ENCODE assay signal across 29 cellular contexts in the genomic region with DNA sequence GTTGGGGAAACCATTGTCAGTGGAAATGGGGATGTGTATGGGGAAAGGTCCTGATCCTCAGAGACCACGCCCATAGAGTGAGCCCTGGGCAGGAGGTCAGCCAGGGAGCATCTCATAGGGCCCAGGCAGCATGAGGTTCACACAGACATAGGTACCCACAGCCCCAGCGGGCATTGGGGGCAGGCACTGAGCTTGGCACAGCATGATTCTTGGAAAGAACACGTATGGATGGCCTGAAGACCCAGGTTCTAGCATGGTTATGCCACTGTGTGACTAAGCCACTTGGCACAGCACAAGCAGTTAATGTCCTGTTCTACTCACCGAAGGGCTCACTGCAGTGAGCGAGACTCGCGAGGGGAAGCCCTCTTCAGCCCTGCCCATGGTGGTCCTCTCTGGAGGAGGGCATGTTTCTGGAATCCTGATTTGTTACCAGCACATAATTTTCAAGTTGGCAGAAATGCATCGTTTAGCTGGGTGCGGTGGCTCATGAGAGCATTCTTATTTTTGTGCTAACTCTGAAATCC.
DNase-seq lines count a peak whose midpoint lies in the region; ATAC-seq, FAIRE-seq and TF ChIP-seq lines count a peak whose summit lies in the region.
"Had no signal": no experiment of that assay in that cellular context is flagged by ENCODE, and none has a peak within 500 bp of the region (broad histone marks: within the 10 kb centered on the region; RNA-seq: fewer than 3 reads in every experiment).

No MANE protein-coding gene starts in this region.

- H3K36me3 Mint-ChIP-seq in astrocyte (ENCODE audit: low read depth, unreplicated experiment) (peaks cover 10% of the 10 kb centered on the region), nephron (ENCODE audit: low read depth) (peaks cover 10% of the 10 kb centered on the region)
- H3K36me3 Mint-ChIP-seq: activated naive CD4-positive, alpha-beta T cell treated with anti-CD3 and anti-CD28 coated beads, Interleukin-2, amount 50 U/mL, for 72 hours had no signal

- no peaks in the 10 kb centered on the region for H3K9me3 ChIP-seq in astrocyte (ENCODE audit: insufficient read depth, low read depth, low read length)
- H3K9me3 ChIP-seq in spleen, result no peaks in the 10 kb centered on the region
- H3K9me3 ChIP-seq: ascending aorta, gastrocnemius medialis had no signal

- H3K79me2 ChIP-seq in astrocyte (ENCODE audit: insufficient read depth, low read length), result no peaks in the 10 kb centered on the region

- no peaks in the 10 kb centered on the region for H4K20me1 ChIP-seq in astrocyte (ENCODE audit: insufficient read depth, low read length)

- H2AFZ ChIP-seq in astrocyte (ENCODE audit: low read depth, low read length), result no peak overlapping the region

- no peaks in the 10 kb centered on the region for H3K27me3 Mint-ChIP-seq in astrocyte (ENCODE audit: low read depth, unreplicated experiment)
- H3K27me3 Mint-ChIP-seq in nephron (ENCODE audit: low read depth), result peaks cover 4% of the 10 kb centered on the region
- H3K27me3 Mint-ChIP-seq: CD8-positive, alpha-beta memory T cell; stimulated activated naive CD8-positive, alpha-beta T cell treated with anti-CD3 and anti-CD28 coated beads, Interleukin-15, Interleukin-2, amounts not matched to agents 100 ng/mL and 50 ng/mL, for 24 hours had no signal

- H3K4me1 ChIP-seq in astrocyte (ENCODE audit: insufficient read depth, low read length) (peaks cover 42% of the 10 kb centered on the region), spleen (peaks cover 8 to 48% (median 34%) of the 10 kb centered on the region in 6 donors)

- H3K27ac Mint-ChIP-seq in astrocyte (ENCODE audit: unreplicated experiment) (peak overlapping the region; percentile 53), nephron (peak overlapping the region in 1 of 3 experiments; percentile 41)
- H3K27ac Mint-ChIP-seq: activated naive CD4-positive, alpha-beta T cell treated with anti-CD3 and anti-CD28 coated beads, Interleukin-2, amount 50 U/mL, for 72 hours; activated T-helper 1 cell treated with anti-CD3 and anti-CD28 coated beads, Interleukin-12 subunit alpha, Interleukin-12 subunit beta, Interleukin-2, Interleukin-4 antibody, amounts not matched to agents 30 ng/mL and 10 ng/mL and 1 ng/mL, durations not matched to agents 14 hours and 24 hours and 36 hours; dendritic cell treated with granulocyte-macrophage colony-stimulating factor and Interleukin-4, amounts not matched to agents 40 ng/mL and 50 ng/mL, for 4 days; stimulated activated naive CD8-positive, alpha-beta T cell treated with anti-CD3 and anti-CD28 coated beads, Interleukin-15, Interleukin-2, amounts not matched to agents 100 ng/mL and 50 ng/mL, for 24 hours had no signal

- peak; percentile 13 for DNase-seq in DMS79 treated with DMSO at 0.1 percent for 48 hours (lab: John Stamatoyannopoulos, UW)
- no peak for DNase-seq in DMS79 (lab: John Stamatoyannopoulos, UW)
- DNase-seq in astrocyte (ENCODE audit: low read depth), result no peak
- no peak for DNase-seq in GM03348 (ENCODE audit: low spot score)
- no peak for DNase-seq in activated CD4-positive, CD25-positive, alpha-beta regulatory T cell treated with anti-CD3 and anti-CD28 coated beads, Interleukin-2, amount 50 U/mL, for 72 hours
- DNase-seq in spleen, result no peak
- DNase-seq: 8988T; caudate nucleus; CD8-positive, alpha-beta memory T cell; DMS 273 treated with DMSO at 0.1 percent for 48 hours; gastrocnemius medialis; hippocampal formation; left cardiac atrium; NCI-H1417 treated with DMSO at 0.1 percent for 48 hours; NCI-H2081; NCI-H345; NCI-H774; occipital lobe; PC-3; Right ventricle myocardium superior had no signal

- H3K4me1 Mint-ChIP-seq in astrocyte (ENCODE audit: low read depth, unreplicated experiment), result peaks cover 41% of the 10 kb centered on the region
- peaks cover 30% of the 10 kb centered on the region for H3K4me1 Mint-ChIP-seq in nephron

- H3K27ac ChIP-seq in astrocyte (ENCODE audit: low read depth, low read length) (no peak overlapping the region), spleen (no peak overlapping the region)
- H3K27ac ChIP-seq: gastrocnemius medialis, KMS-11 had no signal

- ATAC-seq in GM18505 (IDR thresholded peaks at IDR 0.05; ENCODE audit: unreplicated experiment), result no peak
- ATAC-seq: activated naive CD4-positive, alpha-beta T cell treated with anti-CD3 and anti-CD28 coated beads, Interleukin-2, amount 50 U/mL, for 72 hours; gastrocnemius medialis; left cardiac atrium; PC-3 had no signal

- H3K36me3 ChIP-seq in astrocyte (ENCODE audit: insufficient read depth, low read length) (no peaks in the 10 kb centered on the region), spleen (peaks cover 0 to 12% (median 0%) of the 10 kb centered on the region in 6 donors)
- H3K36me3 ChIP-seq: ascending aorta, gastrocnemius medialis had no signal

- TF ChIP-seq CTCF in astrocyte (IDR thresholded peaks at IDR 0.05; ENCODE audit: insufficient read depth, low read depth, low read length), result no peak
- TF ChIP-seq CTCF in nephron (IDR thresholded peaks at IDR 0.05; ENCODE audit: unreplicated experiment in 3 of 3), result no peak
- TF ChIP-seq CTCF in spleen (IDR thresholded peaks at IDR 0.05 in 8 of 11, conservative IDR thresholded peaks at IDR 0.05 in 3 of 11), result no peak

- FAIRE-seq in astrocyte (lab: Jason Lieb, UNC), result no peak
- FAIRE-seq: endometrium had no signal

- H3K4me3 ChIP-seq in astrocyte (ENCODE audit: insufficient read depth, low read depth, low read length) (no peak overlapping the region), spleen (no peak overlapping the region)
- H3K4me3 ChIP-seq: ascending aorta, gastrocnemius medialis had no signal

- intact Hi-C loops in spleen (cut with DNase I; ENCODE audit: low total_unique reads), result loop anchor here (10.0 kb wide), 2 partner anchors 163 to 463 kb away; no protein-coding TSS in a partner anchor

- H3K4me3 Mint-ChIP-seq in astrocyte (ENCODE audit: unreplicated experiment) (no peak overlapping the region), nephron (peak overlapping the region; percentile 57 to 69 (median 67))
- H3K4me3 Mint-ChIP-seq: dendritic cell treated with granulocyte-macrophage colony-stimulating factor and Interleukin-4, amounts not matched to agents 40 ng/mL and 50 ng/mL, for 4 days; stimulated activated naive CD8-positive, alpha-beta T cell treated with anti-CD3 and anti-CD28 coated beads, Interleukin-15, Interleukin-2, amounts not matched to agents 100 ng/mL and 50 ng/mL, for 24 hours had no signal

- WGBS in spleen, 5 donors, result 85 to 97% (median 95%) methylated on average over 8 to 9 of the region's 9 CpGs

- H3K4me2 ChIP-seq in astrocyte (ENCODE audit: low read length), result no peak overlapping the region
- H3K4me2 ChIP-seq: KMS-11 had no signal

- H3K9me3 Mint-ChIP-seq in astrocyte (ENCODE audit: unreplicated experiment) (no peaks in the 10 kb centered on the region), nephron (no peaks in the 10 kb centered on the region)
- H3K9me3 Mint-ChIP-seq: activated naive CD4-positive, alpha-beta T cell treated with anti-CD3 and anti-CD28 coated beads, Interleukin-2, amount 50 U/mL, for 72 hours; activated T-helper 1 cell treated with anti-CD3 and anti-CD28 coated beads, Interleukin-12 subunit alpha, Interleukin-12 subunit beta, Interleukin-2, Interleukin-4 antibody, amounts not matched to agents 30 ng/mL and 10 ng/mL and 1 ng/mL, durations not matched to agents 14 hours and 24 hours and 36 hours; CD8-positive, alpha-beta memory T cell; dendritic cell treated with granulocyte-macrophage colony-stimulating factor and Interleukin-4, amounts not matched to agents 40 ng/mL and 50 ng/mL, for 4 days; stimulated activated naive CD8-positive, alpha-beta T cell treated with anti-CD3 and anti-CD28 coated beads, Interleukin-15, Interleukin-2, amounts not matched to agents 100 ng/mL and 50 ng/mL, for 24 hours had no signal

- H3K27me3 ChIP-seq in astrocyte (ENCODE audit: insufficient read depth, low read length), result no peaks in the 10 kb centered on the region
- H3K27me3 ChIP-seq in spleen (replicated peaks in 1 of 7), result peaks cover 0 to 6% (median 0%) of the 10 kb centered on the region in 7 donors
- H3K27me3 ChIP-seq: ascending aorta, gastrocnemius medialis had no signal

- peak; percentile 15 for TF ChIP-seq POLR2A in GM18505 (IDR thresholded peaks at IDR 0.05; ENCODE audit: borderline replicate concordance, extremely low read depth, insufficient read depth, insufficient read length)
- TF ChIP-seq POLR2A in spleen (IDR thresholded peaks at IDR 0.05), result no peak

- no peak overlapping the region for H3K9ac ChIP-seq in astrocyte (ENCODE audit: low read length)
- H3K9ac ChIP-seq: KMS-11 had no signal
